In genomic region chr21:15514073-15514946, GRCh38 we compare ENCODE assay signal across 1 cellular context.
TF ChIP-seq lines count a peak whose summit lies in the region.

No MANE protein-coding gene starts in this region.

TF ChIP-seq in HepG2, 621 proteins besides CTCF, POLR2A, EP300 and RAD21 (continued from another document and continues in another):
- TF ChIP-seq ZNF576 (CRISPR knock-in tag; IDR thresholded peaks at IDR 0.05) (no peak), ZNF431 (CRISPR knock-in tag; IDR thresholded peaks at IDR 0.05; ENCODE audit: borderline replicate concordance, low read depth) (no peak), MLLT10 (CRISPR knock-in tag; IDR thresholded peaks at IDR 0.05) (no peak), ZNF564 (CRISPR knock-in tag; IDR thresholded peaks at IDR 0.05) (no peak; the same call in 1 of the 2 replicates), ZIK1 (CRISPR knock-in tag; IDR thresholded peaks at IDR 0.05; ENCODE audit: borderline replicate concordance, low read depth) (no peak), TSC22D2 (CRISPR knock-in tag; IDR thresholded peaks at IDR 0.05; ENCODE audit: borderline replicate concordance) (no peak; the same call in 1 of the 2 replicates), HDAC1 (CRISPR knock-in tag; IDR thresholded peaks at IDR 0.05) (peak; percentile 89), ZNF800 (CRISPR knock-in tag; IDR thresholded peaks at IDR 0.05) (no peak), HOMEZ (CRISPR knock-in tag; IDR thresholded peaks at IDR 0.05; ENCODE audit: low read depth) (peak; percentile 97), CREB3 (CRISPR knock-in tag; IDR thresholded peaks at IDR 0.05) (no peak), SMARCE1 (IDR thresholded peaks at IDR 0.05; ENCODE audit: borderline replicate concordance) (peak; percentile 84; the same call in 1 of the 2 replicates), PLRG1 (conservative IDR thresholded peaks at IDR 0.05) (no peak), ZNF503 (CRISPR knock-in tag; IDR thresholded peaks at IDR 0.05) (peak; percentile 77), CSRNP2 (CRISPR knock-in tag; conservative IDR thresholded peaks at IDR 0.05; ENCODE audit: low read depth) (no peak), RFXAP (CRISPR knock-in tag; IDR thresholded peaks at IDR 0.05; ENCODE audit: borderline replicate concordance) (no peak), ZNF337 (CRISPR knock-in tag; IDR thresholded peaks at IDR 0.05; ENCODE audit: borderline replicate concordance, low read depth) (no peak), KIAA2018 (CRISPR knock-in tag; IDR thresholded peaks at IDR 0.05; ENCODE audit: borderline replicate concordance) (no peak), NR1H2 (CRISPR knock-in tag; IDR thresholded peaks at IDR 0.05; ENCODE audit: borderline replicate concordance, low read depth) (no peak; the same call in 1 of the 2 replicates), ZNF326 (CRISPR knock-in tag; IDR thresholded peaks at IDR 0.05; ENCODE audit: borderline replicate concordance) (no peak), LBX2 (CRISPR knock-in tag; IDR thresholded peaks at IDR 0.05; ENCODE audit: borderline replicate concordance) (no peak), NFIB (CRISPR knock-in tag; IDR thresholded peaks at IDR 0.05; ENCODE audit: borderline replicate concordance) (no peak), ZBTB2 (CRISPR knock-in tag; IDR thresholded peaks at IDR 0.05; ENCODE audit: low read depth) (no peak), ZNF280D (CRISPR knock-in tag; IDR thresholded peaks at IDR 0.05) (peak; percentile 88; the same call in 1 of the 2 replicates), GZF1 (CRISPR knock-in tag; IDR thresholded peaks at IDR 0.05) (peak; percentile 69; the same call in 1 of the 2 replicates), MXI1 (IDR thresholded peaks at IDR 0.05; ENCODE audit: borderline replicate concordance, low read depth, low read length) (peak; percentile 31; the same call in 1 of the 3 replicates), TCF7 (IDR thresholded peaks at IDR 0.05; ENCODE audit: low read depth) (peak; percentile 75), HCFC1 (IDR thresholded peaks at IDR 0.05; ENCODE audit: low read depth, low read length) (no peak), ZBTB14 (CRISPR knock-in tag; IDR thresholded peaks at IDR 0.05) (no peak)
